19 cellular contexts compared by ENCODE assay signal in the genomic region with DNA sequence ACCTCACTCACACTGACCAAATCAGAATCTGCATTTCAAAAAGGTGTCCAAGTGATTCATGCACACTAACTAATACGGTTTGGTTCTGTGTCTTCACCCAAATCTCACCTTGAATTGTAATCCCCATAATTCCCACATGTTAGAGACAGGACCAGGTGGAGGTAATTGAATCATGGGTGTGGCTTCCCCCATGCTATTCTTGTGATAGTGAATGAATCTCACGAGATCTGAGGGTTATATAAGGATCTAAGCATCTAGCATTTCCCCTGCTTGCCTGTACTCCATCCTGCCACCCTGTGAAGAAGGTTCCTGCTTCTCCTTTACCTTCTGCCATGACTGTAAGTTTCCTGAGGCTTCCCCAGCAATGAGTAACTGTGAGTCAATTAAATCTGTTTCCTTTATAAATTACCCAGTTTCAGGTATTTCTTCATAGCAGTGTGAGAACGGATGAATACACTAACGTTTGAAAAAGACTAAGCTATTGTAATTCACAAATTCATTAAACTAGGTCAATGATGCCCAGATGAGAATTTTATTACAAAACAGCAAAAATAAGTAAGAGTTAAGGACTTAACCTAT.
"Had no signal": no experiment of that assay in that cellular context is flagged by ENCODE, and none has a peak within 500 bp of the region (broad histone marks: within the 10 kb centered on the region; RNA-seq: fewer than 3 reads in every experiment).

No MANE protein-coding gene starts in this region.

- FAIRE-seq: astrocyte, frontal cortex, urothelium cell line had no signal

- DNase-seq: activated CD4-positive, alpha-beta T cell treated with anti-CD3 and anti-CD28 coated beads, Interleukin-2, amount 50 U/mL, for 1 hour; activated CD8-positive, alpha-beta memory T cell treated with anti-CD3 and anti-CD28 coated beads for 24 hours; activated CD8-positive, alpha-beta memory T cell treated with anti-CD3 and anti-CD28 coated beads, Interleukin-2, amount 50 U/mL, for 48 hours; activated effector memory CD4-positive, alpha-beta T cell treated with Interleukin-2 at 50 U/mL for 16 hours; activated naive CD4-positive, alpha-beta T cell treated with anti-CD3 and anti-CD28 coated beads, Interleukin-2, amount 10 ng/mL, durations not matched to agents 7 days and 5 days; activated T-cell treated with anti-CD3 and anti-CD28 coated beads, Interleukin-2, amount 50 U/mL, for 48 hours; effector memory CD8-positive, alpha-beta T cell; erythroblast; hypothalamus; T-cell; T-helper 9 cell had no signal

- H3K36me3 Mint-ChIP-seq: activated naive CD4-positive, alpha-beta T cell treated with anti-CD3 and anti-CD28 coated beads, Interleukin-2, amount 10 ng/mL, durations not matched to agents 7 days and 5 days; T-cell had no signal

- H3K9me3 ChIP-seq: tibial nerve had no signal

- H3K4me3 ChIP-seq: tibial nerve had no signal

- H3K27ac ChIP-seq: tibial nerve had no signal

- H3K27ac Mint-ChIP-seq: activated naive CD4-positive, alpha-beta T cell treated with anti-CD3 and anti-CD28 coated beads, Interleukin-2, amount 10 ng/mL, durations not matched to agents 7 days and 5 days; effector memory CD8-positive, alpha-beta T cell; stimulated activated naive CD8-positive, alpha-beta T cell treated with anti-CD3 and anti-CD28 coated beads, Interleukin-15, Interleukin-2, amounts not matched to agents 100 ng/mL and 50 ng/mL, for 24 hours; T-cell had no signal

- H3K27me3 ChIP-seq: tibial nerve had no signal

- H3K4me1 ChIP-seq: tibial nerve had no signal

- H3K4me1 Mint-ChIP-seq: activated naive CD4-positive, alpha-beta T cell treated with anti-CD3 and anti-CD28 coated beads, Interleukin-2, amount 10 ng/mL, durations not matched to agents 7 days and 5 days; neural crest cell; T-cell had no signal

- H3K4me3 Mint-ChIP-seq: activated naive CD4-positive, alpha-beta T cell treated with anti-CD3 and anti-CD28 coated beads, Interleukin-2, amount 10 ng/mL, durations not matched to agents 7 days and 5 days; effector memory CD8-positive, alpha-beta T cell; neural crest cell; stimulated activated naive CD8-positive, alpha-beta T cell treated with anti-CD3 and anti-CD28 coated beads, Interleukin-15, Interleukin-2, amounts not matched to agents 100 ng/mL and 50 ng/mL, for 24 hours; T-cell had no signal

- ATAC-seq: activated CD4-positive, CD25-positive, alpha-beta regulatory T cell treated with anti-CD3 and anti-CD28 coated beads, Interleukin-2, amount 50 U/mL, for 24 hours; effector memory CD8-positive, alpha-beta T cell; left lobe of liver; T-cell had no signal

- H3K36me3 ChIP-seq: tibial nerve had no signal

- H3K27me3 Mint-ChIP-seq: activated naive CD4-positive, alpha-beta T cell treated with anti-CD3 and anti-CD28 coated beads, Interleukin-2, amount 10 ng/mL, durations not matched to agents 7 days and 5 days; effector memory CD8-positive, alpha-beta T cell; stimulated activated naive CD8-positive, alpha-beta T cell treated with anti-CD3 and anti-CD28 coated beads, Interleukin-15, Interleukin-2, amounts not matched to agents 100 ng/mL and 50 ng/mL, for 24 hours; T-cell had no signal
